19 cellular contexts compared by ENCODE assay signal in genomic region chr19:41930322-41930722, GRCh38. TPM values are rescaled to one million over a fixed set of nuclear protein-coding genes. Genes with fewer than 3 reads are reported as not detected.
DNase-seq lines count a peak whose midpoint lies in the region; ATAC-seq and TF ChIP-seq lines count a peak whose summit lies in the region.
"Had no signal": no experiment of that assay in that cellular context is flagged by ENCODE, and none has a peak within 500 bp of the region (broad histone marks: within the 10 kb centered on the region; RNA-seq: fewer than 3 reads in every experiment).

No MANE protein-coding gene starts in this region.

- H3K9ac ChIP-seq in BLaER1 (no peak overlapping the region), SU-DHL-6 (ENCODE audit: low read length) (peak overlapping the region; percentile 91)

- POLR2A ChIA-PET in CD4-positive, alpha-beta memory T cell (lab: Charles Lee; ENCODE audit: partially characterized antibody): interaction anchor here (0.9 to 10.2 kb wide), 10 partner anchors 15 to 70 kb away, joined by 3 to 156 read pairs (median 8); partner anchors contain the start of genes ARHGEF1, RABAC1 and RPS19

- H3K36me3 ChIP-seq in BLaER1 (no peaks in the 10 kb centered on the region), SU-DHL-6 (ENCODE audit: low read length) (no peaks in the 10 kb centered on the region), left lung (no peaks in the 10 kb centered on the region), lower lobe of right lung (no peaks in the 10 kb centered on the region)
- H3K36me3 ChIP-seq in CD4-positive, alpha-beta memory T cell (ENCODE audit: insufficient read depth, low read length): no peaks in the 10 kb centered on the region
- H3K36me3 ChIP-seq: colonic mucosa, heart right ventricle, spleen had no signal

- H3K4me2 ChIP-seq in BLaER1: peak overlapping the region; percentile 89
- H3K4me2 ChIP-seq in SU-DHL-6 (ENCODE audit: low read depth, low read length, poor library complexity, severe bottlenecking): peak overlapping the region; percentile 84

- intact Hi-C loops in CD4-positive, alpha-beta memory T cell (cut with micrococcal nuclease): no loop called here
- intact Hi-C loops in left lung (cut with DNase I): loop anchor here in 1 of 2 donors (10.0 kb wide), 1 partner anchor 66 kb away; the partner anchor contains the start of gene RPS19
- intact Hi-C loops in lower lobe of right lung (cut with DNase I): loop anchor here (10.0 kb wide), 1 partner anchor 46 kb away; the partner anchor contains the start of gene ARHGEF1

- CTCF ChIA-PET in CD4-positive, alpha-beta memory T cell (lab: Charles Lee; ENCODE audit: partially characterized antibody): interaction anchor here (1.3 to 1.7 kb wide), 5 partner anchors 15 to 58 kb away, joined by 3 to 6 read pairs (median 4); no protein-coding TSS in a partner anchor

- peaks cover 8% of the 10 kb centered on the region for H4K20me1 ChIP-seq in BLaER1
- no peaks in the 10 kb centered on the region for H4K20me1 ChIP-seq in SU-DHL-6 (ENCODE audit: low read depth, low read length)

- H3K27ac ChIP-seq in BLaER1: no peak overlapping the region
- no peak overlapping the region for H3K27ac ChIP-seq in CD4-positive, alpha-beta memory T cell (ENCODE audit: low read depth, low read length)
- peak overlapping the region; percentile 99 for H3K27ac ChIP-seq in SU-DHL-6 (ENCODE audit: low read depth, low read length)
- no peak overlapping the region for H3K27ac ChIP-seq in left lung
- H3K27ac ChIP-seq in lower lobe of right lung: no peak overlapping the region
- H3K27ac ChIP-seq: colonic mucosa, heart right ventricle, spleen, testis had no signal

- peaks cover 31% of the 10 kb centered on the region for H3F3A ChIP-seq in SU-DHL-6 (ENCODE audit: insufficient read depth)

- H3K79me2 ChIP-seq in SU-DHL-6 (ENCODE audit: insufficient read depth, low read length): peaks cover 8% of the 10 kb centered on the region

- H3K27ac Mint-ChIP-seq in CD4-positive, alpha-beta memory T cell: peak overlapping the region; percentile 49 to 72 (median 60)
- H3K27ac Mint-ChIP-seq: WTC11 had no signal

- H3K4me1 Mint-ChIP-seq in CD4-positive, alpha-beta memory T cell: peaks cover 30 to 57% (median 38%) of the 10 kb centered on the region in 4 donors

- no peak overlapping the region for H2AFZ ChIP-seq in SU-DHL-6 (ENCODE audit: low read depth, low read length, severe bottlenecking)

- H3K9me3 Mint-ChIP-seq in CD4-positive, alpha-beta memory T cell: no peaks in the 10 kb centered on the region
- H3K9me3 Mint-ChIP-seq: WTC11 had no signal

- ATAC-seq in left lung (peak; percentile 19), lower lobe of right lung (no peak), GM18511 (IDR thresholded peaks at IDR 0.05; ENCODE audit: unreplicated experiment) (no peak)
- ATAC-seq: heart right ventricle had no signal

- H3K27me3 ChIP-seq in BLaER1 (peaks cover 59% of the 10 kb centered on the region), SU-DHL-6 (ENCODE audit: low read length) (no peaks in the 10 kb centered on the region), left lung (peaks cover 40 to 94% of the 10 kb centered on the region in 2 donors), lower lobe of right lung (ENCODE audit: low read depth) (peaks cover 74% of the 10 kb centered on the region)
- no peaks in the 10 kb centered on the region for H3K27me3 ChIP-seq in CD4-positive, alpha-beta memory T cell (ENCODE audit: insufficient read depth, low read length)

- H3K4me1 ChIP-seq in BLaER1 (peaks cover 71% of the 10 kb centered on the region), left lung (peaks cover 10 to 24% of the 10 kb centered on the region in 2 donors), lower lobe of right lung (peaks cover 16% of the 10 kb centered on the region)
- H3K4me1 ChIP-seq in CD4-positive, alpha-beta memory T cell (ENCODE audit: insufficient read depth, low read length): peaks cover 41% of the 10 kb centered on the region

- H3K4me3 ChIP-seq in BLaER1: no peak overlapping the region
- no peak overlapping the region for H3K4me3 ChIP-seq in CD4-positive, alpha-beta memory T cell (ENCODE audit: low read length in 2 of 2)
- peak overlapping the region; percentile 69 for H3K4me3 ChIP-seq in SU-DHL-6 (ENCODE audit: insufficient read depth, low read length, poor library complexity, severe bottlenecking)
- no peak overlapping the region for H3K4me3 ChIP-seq in left lung
- H3K4me3 ChIP-seq in lower lobe of right lung: no peak overlapping the region
- H3K4me3 ChIP-seq: colonic mucosa, heart right ventricle, testis had no signal

- no peak for TF ChIP-seq CTCF in SU-DHL-6 (IDR thresholded peaks at IDR 0.05; ENCODE audit: insufficient read depth, low read length, poor library complexity, severe bottlenecking)
- TF ChIP-seq CTCF in left lung (IDR thresholded peaks at IDR 0.05): no peak
- TF ChIP-seq CTCF in lower lobe of right lung (IDR thresholded peaks at IDR 0.05): no peak

- no peaks in the 10 kb centered on the region for H3K9me2 ChIP-seq in SU-DHL-6 (replicated peaks; ENCODE audit: insufficient read depth, low read length)

- H3K27me3 Mint-ChIP-seq in CD4-positive, alpha-beta memory T cell: peaks cover under 1 to 6% of the 10 kb centered on the region in 2 donors

- H3K4me3 Mint-ChIP-seq in CD4-positive, alpha-beta memory T cell: peak overlapping the region in 7 of 8 donors; percentile 7 to 76 (median 61)
- H3K4me3 Mint-ChIP-seq: WTC11 had no signal

- H3K9me3 ChIP-seq in BLaER1: no peaks in the 10 kb centered on the region
- no peaks in the 10 kb centered on the region for H3K9me3 ChIP-seq in CD4-positive, alpha-beta memory T cell (ENCODE audit: control insufficient read depth in 1 of 2, low read length in 2 of 2)
- no peaks in the 10 kb centered on the region for H3K9me3 ChIP-seq in SU-DHL-6 (ENCODE audit: insufficient read depth, low read length)
- H3K9me3 ChIP-seq in left lung: no peaks in the 10 kb centered on the region
- no peaks in the 10 kb centered on the region for H3K9me3 ChIP-seq in lower lobe of right lung
- H3K9me3 ChIP-seq: colonic mucosa, heart right ventricle, spleen, testis had no signal

- DNase-seq in CD4-positive, alpha-beta memory T cell: no peak
- DNase-seq in left lung (no peak), COLO668 (lab: John Stamatoyannopoulos, UW; ENCODE audit: unreplicated experiment) (no peak), NCI-H1048 (lab: John Stamatoyannopoulos, UW) (no peak), lower lobe of right lung (no peak)
- DNase-seq: activated gamma-delta T cell, colonic mucosa, DMS153, heart right ventricle, MM.1S, NCI-H187, NCI-H345, testis had no signal

- no peaks in the 10 kb centered on the region for H3K36me3 Mint-ChIP-seq in CD4-positive, alpha-beta memory T cell
- H3K36me3 Mint-ChIP-seq: WTC11 had no signal

RNA-seq across cellular contexts. Expression of gene ERFL, which starts 2.1 kb away (rescaled TPM):
- total RNA-seq in CD4-positive, alpha-beta memory T cell: 1 to 10 TPM; 6.6 to 9.2 TPM
- polyA plus RNA-seq in CD4-positive, alpha-beta memory T cell: under 1 TPM in 1 of 2 donors, not detected in 1; 0.11 TPM
- total RNA-seq in left lung (under 1 TPM; 0.15 to 0.34 TPM), lower lobe of right lung (0.41 TPM)
- total RNA-seq: lung microvascular endothelial cell had no signal

RNA-seq across cellular contexts. Expression of gene RABAC1, which starts 28.8 kb away (rescaled TPM):
- 100 to 1,000 TPM in 1 of 2 experiments, 10 to 100 TPM in 1; 97.4 to 100 TPM for total RNA-seq in CD4-positive, alpha-beta memory T cell
- 100 to 1,000 TPM; 198 to 256 TPM for polyA plus RNA-seq in CD4-positive, alpha-beta memory T cell
- total RNA-seq in left lung (100 to 1,000 TPM; 175 to 186 TPM), lower lobe of right lung (132 TPM)

RNA-seq across cellular contexts. Expression of gene ARHGEF1, which starts 47.3 kb away (rescaled TPM):
- 100 to 1,000 TPM; 956 to 992 TPM for total RNA-seq in CD4-positive, alpha-beta memory T cell
- polyA plus RNA-seq in CD4-positive, alpha-beta memory T cell: 100 to 1,000 TPM; 140 to 325 TPM
- total RNA-seq in left lung (100 to 1,000 TPM; 129 to 202 TPM), lower lobe of right lung (206 TPM)

RNA-seq across cellular contexts. Expression of gene CD79A, which starts 53.2 kb away (rescaled TPM):
- total RNA-seq in CD4-positive, alpha-beta memory T cell: 1 to 10 TPM in 1 of 2 experiments, under 1 TPM in 1; 0.93 to 1.3 TPM
- polyA plus RNA-seq in CD4-positive, alpha-beta memory T cell: 10 to 100 TPM in 1 of 2 donors, 1 to 10 TPM in 1; 5.1 to 29.7 TPM
- total RNA-seq in left lung: 1 to 10 TPM in 1 of 2 donors, under 1 TPM in 1; 0.99 to 2.1 TPM
- total RNA-seq in lower lobe of right lung: 1.2 TPM
- total RNA-seq: lung microvascular endothelial cell had no signal
